Comparison of ENCODE assay signal across 8 cellular contexts in the genomic region with DNA sequence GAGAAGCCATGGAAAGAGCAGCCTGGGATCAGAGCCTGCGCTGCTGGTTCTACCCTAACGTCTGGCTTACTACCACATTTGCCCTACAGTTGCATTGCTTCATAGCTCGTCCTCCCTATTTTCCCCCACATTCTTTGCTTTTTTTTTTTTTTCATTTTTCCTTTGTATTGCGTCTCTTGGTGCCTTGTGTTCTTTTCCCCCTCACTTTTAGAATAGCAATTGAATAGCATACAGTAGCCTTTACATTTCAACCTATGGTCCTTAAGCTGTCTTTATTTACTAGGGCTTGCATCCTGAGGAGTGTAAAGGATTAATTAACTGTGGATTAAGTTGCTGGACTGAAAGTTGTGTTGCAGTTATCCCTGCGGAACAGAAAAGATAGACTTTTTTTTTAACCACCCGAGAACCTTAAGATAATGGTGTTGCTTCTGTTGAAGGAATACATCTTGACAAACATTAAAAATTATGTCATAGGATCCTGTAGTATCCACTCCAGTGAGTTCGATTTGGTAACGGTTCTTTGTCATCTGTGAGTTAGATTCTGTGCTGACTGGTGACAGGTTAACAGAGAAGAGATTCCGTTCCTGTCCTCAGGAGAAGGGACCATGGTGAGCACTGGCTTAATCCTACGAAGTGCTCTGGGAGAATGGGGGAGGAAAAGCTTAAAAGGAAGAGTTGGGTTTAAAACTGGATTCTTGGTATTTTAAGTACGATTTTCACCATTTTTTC.
A peak's percentile ranks its signal among the peaks of the same experiment; 100 is the strongest.
DNase-seq lines count a peak whose midpoint lies in the region; TF ChIP-seq lines count a peak whose summit lies in the region.

No MANE protein-coding gene starts in this region.

- DNase-seq in AG04450 (ENCODE audit: low read depth, low spot score) = peak; percentile 57
- DNase-seq in HAP-1 (ENCODE audit: low spot score in 2 of 2) = peak in 1 of 2 experiments; percentile 28
- no peak for DNase-seq in HuH-7 (ENCODE audit: low spot score)
- no peak for DNase-seq in SKM-1 (lab: John Stamatoyannopoulos, UW; ENCODE audit: unreplicated experiment)
- DNase-seq in NCI-H510A (lab: John Stamatoyannopoulos, UW) = no peak

- H3F3A ChIP-seq in neural cell (ENCODE audit: insufficient read depth, low read length, poor library complexity, severe bottlenecking) = no peaks in the 10 kb centered on the region

- TF ChIP-seq EP300 in neural cell (conservative IDR thresholded peaks at IDR 0.05; ENCODE audit: poor library complexity, severe bottlenecking) = no peak

- POLR2A ChIA-PET in AG04450 (lab: Yijun Ruan, JAX) = interaction anchor here (0.7 to 1.2 kb wide), 11 partner anchors 21 to 1988 kb away, joined by 3 to 6 read pairs (median 3); no protein-coding TSS in a partner anchor

- no peaks in the 10 kb centered on the region for H3K9me2 ChIP-seq in neural cell (ENCODE audit: insufficient read depth, low read length)

- TF ChIP-seq CTCF in AG04450 (IDR thresholded peaks at IDR 0.05; ENCODE audit: low read depth, low read length) (no peak), OCI-LY3 (IDR thresholded peaks at IDR 0.05; ENCODE audit: low read depth, low read length) (no peak), neural cell (IDR thresholded peaks at IDR 0.05; ENCODE audit: poor library complexity, severe bottlenecking) (no peak)

- H3K4me2 ChIP-seq in OCI-LY3 (ENCODE audit: low read length) (peak overlapping the region; percentile 67), neural cell (ENCODE audit: low read length) (peak overlapping the region; percentile 50)

- H4K20me1 ChIP-seq in OCI-LY3 (ENCODE audit: insufficient read depth, low read length) (no peaks in the 10 kb centered on the region), neural cell (ENCODE audit: insufficient read depth) (no peaks in the 10 kb centered on the region)

- peak overlapping the region; percentile 99 for H3K27ac ChIP-seq in AG04450 (ENCODE audit: low read depth, low read length)
- 0 out of 2 replicates have a peak overlapping the region, but pooled peaks have one; percentile 59 for H3K27ac ChIP-seq in OCI-LY3 (ENCODE audit: low read length)
- peak overlapping the region; percentile 53 for H3K27ac ChIP-seq in neural cell (ENCODE audit: low read length)

- H3K36me3 ChIP-seq in HAP-1 (replicated peaks) (no peaks in the 10 kb centered on the region), OCI-LY3 (replicated peaks; ENCODE audit: low read depth, low read length) (no peaks in the 10 kb centered on the region), endocrine pancreas (ENCODE audit: control insufficient read depth, insufficient read depth, low read length) (no peaks in the 10 kb centered on the region), neural cell (ENCODE audit: insufficient read depth, low read length) (no peaks in the 10 kb centered on the region)

- H3K9ac ChIP-seq in OCI-LY3 (ENCODE audit: low read length) (peak overlapping the region; percentile 56), endocrine pancreas (ENCODE audit: control insufficient read depth, insufficient read depth, low read length) (peak overlapping the region; percentile 87), neural cell (ENCODE audit: low read length) (peak overlapping the region; percentile 59)

- CTCF ChIA-PET in AG04450 (lab: Charles Lee) = interaction anchor here (0.6 to 1.3 kb wide), 5 partner anchors 56 to 1023 kb away, joined by 3 read pairs; no protein-coding TSS in a partner anchor

- in situ Hi-C loops in HAP-1 (cut with MboI; ENCODE audit: low sequenced_read_pairs) = no loop called here

- H3K27me3 ChIP-seq in AG04450 (ENCODE audit: control insufficient read depth, insufficient read depth, low read length) = no peaks in the 10 kb centered on the region
- no peaks in the 10 kb centered on the region for H3K27me3 ChIP-seq in HAP-1 (ENCODE audit: low read depth)
- H3K27me3 ChIP-seq in OCI-LY3 (ENCODE audit: low read depth, low read length) = no peaks in the 10 kb centered on the region
- no peaks in the 10 kb centered on the region for H3K27me3 ChIP-seq in endocrine pancreas (ENCODE audit: control insufficient read depth, insufficient read depth, low read length)
- H3K27me3 ChIP-seq in neural cell (ENCODE audit: insufficient read depth, low read depth, low read length) = no peaks in the 10 kb centered on the region

- peak overlapping the region; percentile 72 for H3K4me3 ChIP-seq in AG04450 (ENCODE audit: low read depth, low read length)
- peak overlapping the region; percentile 47 for H3K4me3 ChIP-seq in HAP-1
- H3K4me3 ChIP-seq in OCI-LY3 (ENCODE audit: low read length) = peak overlapping the region; percentile 78
- H3K4me3 ChIP-seq in endocrine pancreas (ENCODE audit: control insufficient read depth, insufficient read depth, low read length) = peak overlapping the region; percentile 100
- H3K4me3 ChIP-seq in neural cell (ENCODE audit: low read length) = peak overlapping the region; percentile 79

- H2AFZ ChIP-seq in OCI-LY3 (ENCODE audit: low read depth, low read length) = peak overlapping the region; percentile 70; the same call in 1 of the 2 replicates
- H2AFZ ChIP-seq in neural cell (ENCODE audit: low read depth, low read length) = peak overlapping the region; percentile 67

- H3K4me1 ChIP-seq in HAP-1 (peaks cover 33% of the 10 kb centered on the region), OCI-LY3 (ENCODE audit: low read length) (0 out of 2 replicates have a peak, but pooled peaks cover under 1% of the 10 kb centered on the region), endocrine pancreas (ENCODE audit: control insufficient read depth, insufficient read depth, low read length) (peaks cover 4% of the 10 kb centered on the region)

- H3K79me2 ChIP-seq in OCI-LY3 (ENCODE audit: low read length) (no peaks in the 10 kb centered on the region), neural cell (replicated peaks; ENCODE audit: insufficient read depth, low read length) (no peaks in the 10 kb centered on the region)

- H3K9me3 ChIP-seq in AG04450 (ENCODE audit: control insufficient read depth, insufficient read depth, low read length) = no peaks in the 10 kb centered on the region
- H3K9me3 ChIP-seq in HAP-1 = no peaks in the 10 kb centered on the region
- H3K9me3 ChIP-seq in OCI-LY3 (ENCODE audit: insufficient read depth, low read length) = no peaks in the 10 kb centered on the region
- no peaks in the 10 kb centered on the region for H3K9me3 ChIP-seq in endocrine pancreas (ENCODE audit: control insufficient read depth, low read length)
- H3K9me3 ChIP-seq in neural cell (ENCODE audit: low read length) = no peaks in the 10 kb centered on the region

- peak; percentile 36 for TF ChIP-seq RAD21 in neural cell (conservative IDR thresholded peaks at IDR 0.05)

TF ChIP-seq in neural cell, 6 proteins besides CTCF, POLR2A, EP300 and RAD21:
- TF ChIP-seq MXI1 (conservative IDR thresholded peaks at IDR 0.05; ENCODE audit: poor library complexity, severe bottlenecking) (peak; percentile 3), EZH2 (IDR thresholded peaks at IDR 0.05; ENCODE audit: borderline replicate concordance, insufficient read depth, low read length, poor library complexity, severe bottlenecking) (no peak)
- TF ChIP-seq, protein P1, sequence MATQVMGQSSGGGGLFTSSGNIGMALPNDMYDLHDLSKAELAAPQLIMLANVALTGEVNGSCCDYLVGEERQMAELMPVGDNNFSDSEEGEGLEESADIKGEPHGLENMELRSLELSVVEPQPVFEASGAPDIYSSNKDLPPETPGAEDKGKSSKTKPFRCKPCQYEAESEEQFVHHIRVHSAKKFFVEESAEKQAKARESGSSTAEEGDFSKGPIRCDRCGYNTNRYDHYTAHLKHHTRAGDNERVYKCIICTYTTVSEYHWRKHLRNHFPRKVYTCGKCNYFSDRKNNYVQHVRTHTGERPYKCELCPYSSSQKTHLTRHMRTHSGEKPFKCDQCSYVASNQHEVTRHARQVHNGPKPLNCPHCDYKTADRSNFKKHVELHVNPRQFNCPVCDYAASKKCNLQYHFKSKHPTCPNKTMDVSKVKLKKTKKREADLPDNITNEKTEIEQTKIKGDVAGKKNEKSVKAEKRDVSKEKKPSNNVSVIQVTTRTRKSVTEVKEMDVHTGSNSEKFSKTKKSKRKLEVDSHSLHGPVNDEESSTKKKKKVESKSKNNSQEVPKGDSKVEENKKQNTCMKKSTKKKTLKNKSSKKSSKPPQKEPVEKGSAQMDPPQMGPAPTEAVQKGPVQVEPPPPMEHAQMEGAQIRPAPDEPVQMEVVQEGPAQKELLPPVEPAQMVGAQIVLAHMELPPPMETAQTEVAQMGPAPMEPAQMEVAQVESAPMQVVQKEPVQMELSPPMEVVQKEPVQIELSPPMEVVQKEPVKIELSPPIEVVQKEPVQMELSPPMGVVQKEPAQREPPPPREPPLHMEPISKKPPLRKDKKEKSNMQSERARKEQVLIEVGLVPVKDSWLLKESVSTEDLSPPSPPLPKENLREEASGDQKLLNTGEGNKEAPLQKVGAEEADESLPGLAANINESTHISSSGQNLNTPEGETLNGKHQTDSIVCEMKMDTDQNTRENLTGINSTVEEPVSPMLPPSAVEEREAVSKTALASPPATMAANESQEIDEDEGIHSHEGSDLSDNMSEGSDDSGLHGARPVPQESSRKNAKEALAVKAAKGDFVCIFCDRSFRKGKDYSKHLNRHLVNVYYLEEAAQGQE (IDR thresholded peaks at IDR 0.05; ENCODE audit: borderline replicate concordance) = no peak

Comparison
In these comparisons a context has a peak if more than half of its experiments do, and no peak if none do; other contexts are left out.
1. H3K4me3 ChIP-seq: peak in every context shown above with its lines; median percentile 100 in endocrine pancreas; 79 in neural cell; 78 in OCI-LY3; 72 in AG04450; 47 in HAP-1.